ENCODE assay signal across 26 cellular contexts in genomic region chr22:27431896-27432295, GRCh38.
"Had no signal": no experiment of that assay in that cellular context is flagged by ENCODE, and none has a peak within 500 bp of the region (broad histone marks: within the 10 kb centered on the region; RNA-seq: fewer than 3 reads in every experiment).

No MANE protein-coding gene starts in this region.

- H3K36me3 ChIP-seq: colonic mucosa, esophagus squamous epithelium, lower lobe of right lung, neutrophil, ovary, prostate gland, right atrium auricular region, upper lobe of right lung had no signal

- H3K27me3 ChIP-seq: body of pancreas, colonic mucosa, dorsolateral prefrontal cortex, foreskin keratinocyte, neutrophil, ovary, right atrium auricular region had no signal

- DNase-seq: activated CD4-positive, alpha-beta memory T cell treated with anti-CD3 and anti-CD28 coated beads, Interleukin-2, amount 10 ng/mL, durations not matched to agents 7 days and 5 days; activated CD4-positive, alpha-beta T cell treated with anti-CD3 and anti-CD28 coated beads, Interleukin-2, amount 10 ng/mL, durations not matched to agents 24 days and 14 days; activated effector memory CD4-positive, alpha-beta T cell treated with anti-CD3 and anti-CD28 coated beads, Interleukin-2, amount 50 U/mL, for 16 hours; activated naive CD4-positive, alpha-beta T cell treated with anti-CD3 and anti-CD28 coated beads, Interleukin-2, amount 50 U/mL, for 16 hours; activated naive CD8-positive, alpha-beta T cell treated with anti-CD3 and anti-CD28 coated beads, Interleukin-2, amount 50 U/mL, for 24 hours; anterior cingulate cortex; body of pancreas; central memory CD4-positive, alpha-beta T cell; colonic mucosa; dorsolateral prefrontal cortex; effector memory CD8-positive, alpha-beta T cell; esophagus squamous epithelium; foreskin keratinocyte; lower lobe of right lung; naive thymus-derived CD4-positive, alpha-beta T cell; ovary; stimulated activated CD4-positive, alpha-beta T cell treated with anti-CD3 and anti-CD28 coated beads, Interleukin-4, amount 100 ng/mL, for 4 hours; stimulated activated naive CD8-positive, alpha-beta T cell treated with anti-CD3 and anti-CD28 coated beads, Interleukin-15, Interleukin-2, amounts not matched to agents 100 U/mL and 50 U/mL, for 24 hours; T-cell; upper lobe of right lung had no signal

- H3K27ac ChIP-seq: body of pancreas, colonic mucosa, dorsolateral prefrontal cortex, esophagus squamous epithelium, foreskin keratinocyte, lower lobe of right lung, neutrophil, ovary, prostate gland, right atrium auricular region, upper lobe of right lung, VCaP had no signal

- H3K9me3 ChIP-seq: body of pancreas, colonic mucosa, neutrophil, ovary, prostate gland, upper lobe of right lung had no signal

- H3K4me3 ChIP-seq: body of pancreas, colonic mucosa, dorsolateral prefrontal cortex, esophagus squamous epithelium, lower lobe of right lung, ovary, prostate gland, right atrium auricular region, upper lobe of right lung had no signal

- H3K27ac Mint-ChIP-seq: activated CD4-positive, alpha-beta memory T cell treated with anti-CD3 and anti-CD28 coated beads, Interleukin-2, amount 10 ng/mL, durations not matched to agents 7 days and 5 days; activated CD4-positive, alpha-beta T cell treated with anti-CD3 and anti-CD28 coated beads, Interleukin-2, amount 10 ng/mL, durations not matched to agents 24 days and 14 days; activated naive CD8-positive, alpha-beta T cell treated with anti-CD3 and anti-CD28 coated beads, Interleukin-2, amount 50 U/mL, for 24 hours; effector memory CD8-positive, alpha-beta T cell; naive thymus-derived CD4-positive, alpha-beta T cell; T-cell; T-helper 2 cell treated with Interferon-gamma antibody and Interleukin-4, amounts not matched to agents 5 μg/mL and 100 μg/mL, for 36 hours had no signal

- H3K36me3 Mint-ChIP-seq: T-cell had no signal

- H3K4me3 Mint-ChIP-seq: activated CD4-positive, alpha-beta memory T cell treated with anti-CD3 and anti-CD28 coated beads, Interleukin-2, amount 10 ng/mL, durations not matched to agents 7 days and 5 days; activated CD4-positive, alpha-beta T cell treated with anti-CD3 and anti-CD28 coated beads, Interleukin-2, amount 10 ng/mL, durations not matched to agents 24 days and 14 days; activated naive CD8-positive, alpha-beta T cell treated with anti-CD3 and anti-CD28 coated beads, Interleukin-2, amount 50 U/mL, for 24 hours; effector memory CD8-positive, alpha-beta T cell; naive thymus-derived CD4-positive, alpha-beta T cell; T-cell; T-helper 2 cell treated with Interferon-gamma antibody and Interleukin-4, amounts not matched to agents 5 μg/mL and 100 μg/mL, for 36 hours had no signal

- ATAC-seq: activated CD4-positive, CD25-positive, alpha-beta regulatory T cell treated with anti-CD3 and anti-CD28 coated beads, Interleukin-2, amount 50 U/mL, for 24 hours; activated naive CD8-positive, alpha-beta T cell treated with anti-CD3 and anti-CD28 coated beads, Interleukin-2, amount 50 U/mL, for 24 hours; body of pancreas; effector memory CD8-positive, alpha-beta T cell; foreskin keratinocyte; lower lobe of right lung; naive thymus-derived CD4-positive, alpha-beta T cell; stimulated activated naive CD8-positive, alpha-beta T cell treated with anti-CD3 and anti-CD28 coated beads, Interleukin-15, Interleukin-2, amounts not matched to agents 100 U/mL and 50 U/mL, for 24 hours; T-cell; upper lobe of right lung had no signal

- H3K27me3 Mint-ChIP-seq: activated CD4-positive, alpha-beta memory T cell treated with anti-CD3 and anti-CD28 coated beads, Interleukin-2, amount 10 ng/mL, durations not matched to agents 7 days and 5 days; activated CD4-positive, alpha-beta T cell treated with anti-CD3 and anti-CD28 coated beads, Interleukin-2, amount 10 ng/mL, durations not matched to agents 24 days and 14 days had no signal

- H3K4me1 ChIP-seq: colonic mucosa, foreskin keratinocyte, prostate gland, upper lobe of right lung had no signal

- H3K4me1 Mint-ChIP-seq: activated CD4-positive, alpha-beta memory T cell treated with anti-CD3 and anti-CD28 coated beads, Interleukin-2, amount 10 ng/mL, durations not matched to agents 7 days and 5 days; activated CD4-positive, alpha-beta T cell treated with anti-CD3 and anti-CD28 coated beads, Interleukin-2, amount 10 ng/mL, durations not matched to agents 24 days and 14 days; activated naive CD8-positive, alpha-beta T cell treated with anti-CD3 and anti-CD28 coated beads, Interleukin-2, amount 50 U/mL, for 24 hours; naive thymus-derived CD4-positive, alpha-beta T cell; T-cell had no signal
